Comparison of ENCODE assay signal across 9 cellular contexts in the genomic region with DNA sequence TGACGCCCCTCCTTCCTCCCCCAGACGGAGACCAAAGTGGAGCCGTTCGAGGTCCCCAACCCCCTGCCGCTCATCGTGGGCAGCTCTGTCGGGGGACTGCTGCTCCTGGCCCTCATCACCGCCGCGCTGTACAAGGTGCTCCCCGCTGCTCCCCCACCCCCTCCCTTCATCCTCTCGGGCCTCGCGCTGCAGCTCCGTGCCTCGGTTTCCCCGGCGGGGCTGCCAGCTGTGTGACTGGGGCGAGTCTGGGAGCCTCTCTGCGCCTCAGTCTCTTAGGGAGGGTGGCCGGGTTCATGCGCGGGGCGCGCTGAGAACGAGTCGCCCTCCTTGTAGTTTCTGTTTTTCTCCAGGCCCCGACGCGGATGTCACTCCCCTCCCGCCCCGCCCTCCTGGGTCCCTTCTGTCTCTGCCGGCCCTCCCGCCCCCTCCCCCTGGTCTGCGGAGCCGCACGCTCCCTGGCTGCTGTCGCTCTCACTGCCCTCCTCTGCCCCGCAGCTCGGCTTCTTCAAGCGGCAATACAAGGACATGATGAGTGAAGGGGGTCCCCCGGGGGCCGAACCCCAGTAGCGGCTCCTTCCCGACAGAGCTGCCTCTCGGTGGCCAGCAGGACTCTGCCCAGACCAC. TPM values are rescaled to one million over a fixed set of nuclear protein-coding genes. Genes with fewer than 3 reads are reported as not detected.
DNase-seq lines count a peak whose midpoint lies in the region; ATAC-seq, FAIRE-seq and TF ChIP-seq lines count a peak whose summit lies in the region.
"Had no signal": no experiment of that assay in that cellular context is flagged by ENCODE, and none has a peak within 500 bp of the region (broad histone marks: within the 10 kb centered on the region; RNA-seq: fewer than 3 reads in every experiment).

No MANE protein-coding gene starts in this region.

- intact Hi-C loops in CD8-positive, alpha-beta T cell (cut with DNase I, micrococcal nuclease): loop anchor here in 1 of 2 experiments (10.0 kb wide), 2 partner anchors 146 to 186 kb away; a partner anchor contains a TSS

- H3K18ac ChIP-seq in neuronal stem cell (ENCODE audit: low read length): peak overlapping the region; percentile 65

- H3K27me3 ChIP-seq in CD8-positive, alpha-beta T cell (ENCODE audit: insufficient read depth, low read length): no peaks in the 10 kb centered on the region
- H3K27me3 ChIP-seq in MM.1S (replicated peaks; ENCODE audit: insufficient read depth, low read length) (peaks cover 58% of the 10 kb centered on the region), neuronal stem cell (ENCODE audit: control insufficient read depth in 3 of 3, insufficient read depth in 3 of 3, low read depth in 1 of 3, low read length in 3 of 3) (peaks cover 4 to 58% (median 37%) of the 10 kb centered on the region in 3 experiments)

- H3K27ac Mint-ChIP-seq in CD8-positive, alpha-beta T cell: peak overlapping the region; percentile 90
- peak overlapping the region; percentile 83 for H3K27ac Mint-ChIP-seq in central memory CD8-positive, alpha-beta T cell (ENCODE audit: low read depth)

- H3K9ac ChIP-seq in MM.1S (ENCODE audit: low read length) (no peak overlapping the region), neuronal stem cell (ENCODE audit: low read depth, low read length, poor library complexity) (peak overlapping the region; percentile 56)

- H3K4me1 ChIP-seq in CD8-positive, alpha-beta T cell (ENCODE audit: insufficient read depth, low read length): peaks cover 20% of the 10 kb centered on the region
- no peaks in the 10 kb centered on the region for H3K4me1 ChIP-seq in MM.1S (ENCODE audit: low read length)
- H3K4me1 ChIP-seq in neuronal stem cell (ENCODE audit: control insufficient read depth in 2 of 2, insufficient read depth in 1 of 2, low read depth in 1 of 2, low read length in 2 of 2): peaks cover 0 to 6% of the 10 kb centered on the region in 2 donors

- no peaks in the 10 kb centered on the region for H3K36me3 Mint-ChIP-seq in CD8-positive, alpha-beta T cell
- H3K36me3 Mint-ChIP-seq in central memory CD8-positive, alpha-beta T cell (ENCODE audit: insufficient read depth): no peaks in the 10 kb centered on the region

- peak overlapping the region; percentile 71 for H3K4me3 ChIP-seq in CD8-positive, alpha-beta T cell (ENCODE audit: low read depth, low read length)
- H3K4me3 ChIP-seq in MM.1S (ENCODE audit: low read length) (no peak overlapping the region; the same call in 1 of the 2 replicates), neuronal stem cell (ENCODE audit: low read length in 2 of 2) (peak overlapping the region in 1 of 2 donors; percentile 22)

- H3K79me2 ChIP-seq in MM.1S (ENCODE audit: low read length): no peaks in the 10 kb centered on the region

- no peaks in the 10 kb centered on the region for H3F3A ChIP-seq in MM.1S (ENCODE audit: insufficient read depth, low read length)

- peak overlapping the region; percentile 76 for H3K23ac ChIP-seq in neuronal stem cell (ENCODE audit: low read depth, low read length, poor library complexity)

- no peaks in the 10 kb centered on the region for H3K9me3 ChIP-seq in CD8-positive, alpha-beta T cell (ENCODE audit: low read length)
- H3K9me3 ChIP-seq in MM.1S (replicated peaks; ENCODE audit: insufficient read depth, low read length) (no peaks in the 10 kb centered on the region), neuronal stem cell (replicated peaks in 1 of 2; ENCODE audit: control insufficient read depth in 2 of 2, insufficient read depth in 1 of 2, low read depth in 1 of 2, low read length in 2 of 2) (peaks cover 6 to 11% of the 10 kb centered on the region in 2 donors)

- H3K14ac ChIP-seq in neuronal stem cell (ENCODE audit: low read length): peak overlapping the region; percentile 2

- H2AK5ac ChIP-seq in neuronal stem cell (ENCODE audit: low read depth, low read length): no peak overlapping the region

- H4K20me1 ChIP-seq in MM.1S (ENCODE audit: insufficient read depth, low read length): no peaks in the 10 kb centered on the region

- peak overlapping the region; percentile 34 for H3K27ac ChIP-seq in CD8-positive, alpha-beta T cell (ENCODE audit: low read depth, low read length)
- no peak overlapping the region for H3K27ac ChIP-seq in MM.1S (ENCODE audit: low read length)
- no peak overlapping the region for H3K27ac ChIP-seq in neuronal stem cell (replicated peaks; ENCODE audit: low read length)

- POLR2A ChIA-PET in CD8-positive, alpha-beta T cell (lab: Charles Lee): interaction anchor here (1.2 kb wide), 1 partner anchor 129 kb away, joined by 6 read pairs; a partner anchor contains a TSS

- H2AFZ ChIP-seq in MM.1S (ENCODE audit: low read length): no peak overlapping the region
- H2AFZ ChIP-seq in neuronal stem cell (ENCODE audit: low read length): peak overlapping the region; percentile 71

- no peak for FAIRE-seq in GM19239 (lab: Jason Lieb, UNC)

- TF ChIP-seq CTCF in CD8-positive, alpha-beta T cell (IDR thresholded peaks at IDR 0.05): no peak
- no peak for TF ChIP-seq CTCF in MM.1S (IDR thresholded peaks at IDR 0.05; ENCODE audit: low read length)

- H3K4me2 ChIP-seq in MM.1S (ENCODE audit: low read depth, low read length) (peak overlapping the region; percentile 41; the same call in 1 of the 2 replicates), neuronal stem cell (ENCODE audit: insufficient read depth, low read length, poor library complexity, severe bottlenecking) (peak overlapping the region; percentile 55)

- H3K9me3 Mint-ChIP-seq in CD8-positive, alpha-beta T cell: no peaks in the 10 kb centered on the region
- no peaks in the 10 kb centered on the region for H3K9me3 Mint-ChIP-seq in central memory CD8-positive, alpha-beta T cell

- CTCF ChIA-PET in CD8-positive, alpha-beta T cell (lab: Charles Lee): interaction anchor here (0.9 to 1.3 kb wide), 3 partner anchors 51 to 346 kb away, joined by 3 to 5 read pairs (median 3); no protein-coding TSS in a partner anchor

- H2BK12ac ChIP-seq in neuronal stem cell (ENCODE audit: low read length): no peak overlapping the region

- H4K91ac ChIP-seq in neuronal stem cell (ENCODE audit: low read depth, low read length, poor library complexity): no peak overlapping the region

- no peaks in the 10 kb centered on the region for H3K9me2 ChIP-seq in MM.1S (replicated peaks; ENCODE audit: insufficient read depth, low read length)

- peaks cover 33% of the 10 kb centered on the region for H3K4me1 Mint-ChIP-seq in CD8-positive, alpha-beta T cell (ENCODE audit: low read depth)
- H3K4me1 Mint-ChIP-seq in central memory CD8-positive, alpha-beta T cell: peaks cover 37% of the 10 kb centered on the region

- H3K4me3 Mint-ChIP-seq in CD8-positive, alpha-beta T cell: peak overlapping the region; percentile 89
- peak overlapping the region; percentile 75 for H3K4me3 Mint-ChIP-seq in central memory CD8-positive, alpha-beta T cell

- peak; percentile 82 for ATAC-seq in CD8-positive, alpha-beta T cell
- peak; percentile 78 for ATAC-seq in central memory CD8-positive, alpha-beta T cell (replicated peaks; ENCODE audit: extremely low read depth, poor library complexity, severe bottlenecking)

- no peaks in the 10 kb centered on the region for H3K79me1 ChIP-seq in neuronal stem cell (ENCODE audit: low read depth, low read length)

- H4K8ac ChIP-seq in neuronal stem cell (ENCODE audit: low read depth, low read length): no peak overlapping the region

- no peaks in the 10 kb centered on the region for H3K36me3 ChIP-seq in CD8-positive, alpha-beta T cell (ENCODE audit: insufficient read depth, low read length)
- H3K36me3 ChIP-seq in MM.1S (replicated peaks; ENCODE audit: insufficient read depth, low read length) (no peaks in the 10 kb centered on the region), neuronal stem cell (replicated peaks in 1 of 2; ENCODE audit: control insufficient read depth in 2 of 2, insufficient read depth in 2 of 2, low read length in 2 of 2) (no peaks in the 10 kb centered on the region)

- H2BK120ac ChIP-seq in neuronal stem cell (ENCODE audit: low read depth, low read length): no peak overlapping the region

- no peak overlapping the region for H2BK5ac ChIP-seq in neuronal stem cell (ENCODE audit: low read length)

- no peak overlapping the region for H3K4ac ChIP-seq in neuronal stem cell (ENCODE audit: low read length)

- WGBS in neuronal stem cell (ENCODE audit: extremely low coverage in 2 of 2, insufficient read length in 2 of 2, insufficient replicate concordance in 1 of 2), 2 donors: no CpG with 5 or more reads among the region's 46 CpGs

- no peak overlapping the region for H2BK15ac ChIP-seq in neuronal stem cell (ENCODE audit: low read length)

- DNase-seq in CD8-positive, alpha-beta T cell: peak in 5 of 7 experiments; percentile 30 to 73 (median 43)
- DNase-seq in MM.1S (no peak), neuronal stem cell (ENCODE audit: low spot score) (no peak), superior temporal gyrus (ENCODE audit: extremely low spot score) (no peak), NOMO-1 treated with DMSO at 0.1 percent for 48 hours (lab: John Stamatoyannopoulos, UW; ENCODE audit: unreplicated experiment) (no peak), GM19239 (ENCODE audit: insufficient read length, low spot score) (no peak), NCI-H526 treated with DMSO at 0.1 percent for 48 hours (lab: John Stamatoyannopoulos, UW) (no peak)
- no peak for DNase-seq in central memory CD8-positive, alpha-beta T cell (ENCODE audit: low spot score in 2 of 2)
- DNase-seq: NCI-H1417 treated with DMSO at 0.1 percent for 48 hours had no signal

- H3K27me3 Mint-ChIP-seq in CD8-positive, alpha-beta T cell (ENCODE audit: low read depth): no peaks in the 10 kb centered on the region
- H3K27me3 Mint-ChIP-seq in central memory CD8-positive, alpha-beta T cell: no peaks in the 10 kb centered on the region

RNA-seq across cellular contexts. Expression of a gene that starts 23.7 kb away (rescaled TPM):
- total RNA-seq in CD8-positive, alpha-beta T cell: 1 to 10 TPM; 1.7 to 2.3 TPM
- polyA plus RNA-seq in neuronal stem cell (2013, experiment 1 of 2): not detected
- polyA plus RNA-seq in neuronal stem cell (2013, experiment 2 of 2): not detected

Comparison
In these comparisons a context has a peak if more than half of its experiments do, and no peak if none do; other contexts are left out.
1. DNase-seq: peak in CD8-positive, alpha-beta T cell (5 of 7); none in MM.1S (single experiment), central memory CD8-positive, alpha-beta T cell (0 of 2), neuronal stem cell (single experiment), superior temporal gyrus (single experiment), NOMO-1 treated with DMSO at 0.1 percent for 48 hours (single experiment), GM19239 (single experiment) and NCI-H526 treated with DMSO at 0.1 percent for 48 hours (single experiment).